Comparison of ENCODE assay signal across 28 cellular contexts in the genomic region with DNA sequence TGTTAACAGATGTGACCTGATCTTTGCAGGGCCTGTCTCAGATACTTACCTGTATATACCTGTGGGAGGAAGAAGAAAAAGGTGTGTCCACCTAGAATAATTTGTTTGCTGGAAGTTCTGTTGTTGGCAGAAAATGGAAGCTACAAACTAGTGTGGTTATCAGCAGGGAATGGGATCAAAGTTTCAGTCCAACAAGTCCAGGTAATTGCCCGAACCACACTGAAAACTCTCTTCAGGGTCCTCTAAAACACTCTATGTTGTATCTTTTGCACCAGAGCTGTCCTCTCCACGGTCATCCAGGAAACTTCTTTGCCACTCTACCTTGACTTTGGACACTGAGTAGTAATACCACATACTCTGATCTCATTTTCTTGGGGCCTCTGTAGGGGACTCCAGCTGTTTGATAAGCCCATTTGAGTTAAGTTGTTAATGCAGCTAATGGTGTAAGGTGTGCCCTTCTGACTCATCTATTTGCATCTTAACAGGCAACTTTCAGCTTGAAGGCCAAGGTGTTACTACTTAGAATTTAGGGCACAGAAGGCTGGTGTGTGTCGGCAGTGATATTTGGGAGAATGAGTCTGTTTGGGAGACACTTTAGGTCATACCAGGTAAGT. TPM values are rescaled to one million over a fixed set of nuclear protein-coding genes. Genes with fewer than 3 reads are reported as not detected.
A peak's percentile ranks its signal among the peaks of the same experiment; 100 is the strongest.
DNase-seq lines count a peak whose midpoint lies in the region; ATAC-seq, FAIRE-seq and TF ChIP-seq lines count a peak whose summit lies in the region.
"Had no signal": no experiment of that assay in that cellular context is flagged by ENCODE, and none has a peak within 500 bp of the region (broad histone marks: within the 10 kb centered on the region; RNA-seq: fewer than 3 reads in every experiment).

No MANE protein-coding gene starts in this region.

- no peak overlapping the region for H4K8ac ChIP-seq in mesenchymal stem cell (ENCODE audit: low read length)

- H3K9me3 ChIP-seq in Karpas-422 (ENCODE audit: low read length) (no peaks in the 10 kb centered on the region), duodenal mucosa (ENCODE audit: control insufficient read depth in 1 of 2, low read length in 2 of 2) (no peaks in the 10 kb centered on the region), mesenchymal stem cell (ENCODE audit: control insufficient read depth, low read length) (peaks cover 3% of the 10 kb centered on the region), psoas muscle (no peaks in the 10 kb centered on the region), body of pancreas (no peaks in the 10 kb centered on the region)
- H3K9me3 ChIP-seq: BLaER1, gastrocnemius medialis, lower lobe of right lung, sigmoid colon, testis had no signal

- H3K9ac ChIP-seq in Karpas-422 (ENCODE audit: low read length) = no peak overlapping the region
- peak overlapping the region; percentile 2 to 20 for H3K9ac ChIP-seq in duodenal mucosa (ENCODE audit: low read depth in 1 of 2, low read length in 2 of 2)
- H3K9ac ChIP-seq in mesenchymal stem cell (ENCODE audit: low read length) = no peak overlapping the region
- H3K9ac ChIP-seq: BLaER1 had no signal

- H2BK12ac ChIP-seq in mesenchymal stem cell (ENCODE audit: low read length in 2 of 2) = no peak overlapping the region

- H4K20me1 ChIP-seq in Karpas-422 (ENCODE audit: insufficient read depth, low read depth, low read length) = no peaks in the 10 kb centered on the region
- H4K20me1 ChIP-seq: BLaER1 had no signal

- no peak overlapping the region for H3K4ac ChIP-seq in mesenchymal stem cell (ENCODE audit: low read depth in 1 of 2, low read length in 2 of 2)

- H3K9me2 ChIP-seq in Karpas-422 (replicated peaks; ENCODE audit: insufficient read depth, low read length) = peaks cover 4% of the 10 kb centered on the region; the same call in 1 of the 2 replicates

- no peak overlapping the region for H3K23ac ChIP-seq in mesenchymal stem cell (ENCODE audit: low read length in 2 of 2)

- no peaks in the 10 kb centered on the region for H3K79me1 ChIP-seq in mesenchymal stem cell (replicated peaks; ENCODE audit: low read length, poor library complexity, severe bottlenecking)

- WGBS in mesenchymal stem cell = 58% methylated on average over 3 of the region's 3 CpGs
- 74 to 81% (median 81%) methylated on average over 3 of the region's 3 CpGs for WGBS in psoas muscle, 3 donors
- WGBS in body of pancreas, 2 donors = 56 to 71% methylated on average over 3 of the region's 3 CpGs

- H2BK120ac ChIP-seq in mesenchymal stem cell (ENCODE audit: low read depth, low read length) = no peak overlapping the region

- no peak for DNase-seq in GM12892 (ENCODE audit: insufficient read length)
- DNase-seq in Karpas-422 = no peak
- no peak for DNase-seq in mesenchymal stem cell
- no peak for DNase-seq in GM19239 (ENCODE audit: insufficient read length, low spot score)
- DNase-seq in psoas muscle = no peak
- no peak for DNase-seq in body of pancreas
- DNase-seq: ACHN; activated CD4-positive, alpha-beta T cell treated with anti-CD3 and anti-CD28 coated beads for 1 hour; activated CD8-positive, alpha-beta T cell treated with anti-CD3 and anti-CD28 coated beads for 36 hours; cortex of kidney; DMS153; endodermal cell; gastrocnemius medialis; GOT3; islet precursor cell; lower lobe of right lung; NCI-H2081; NCI-H226; NCI-H69; RPMI8226; sigmoid colon; stimulated activated naive CD4-positive, alpha-beta T cell; T-helper 17 cell; testis had no signal

- no peak overlapping the region for H4K91ac ChIP-seq in mesenchymal stem cell (ENCODE audit: low read length)

- H2BK15ac ChIP-seq in mesenchymal stem cell (ENCODE audit: low read depth, poor library complexity, severe bottlenecking) = no peak overlapping the region

- H3K4me1 ChIP-seq in Karpas-422 (ENCODE audit: low read length) (peaks cover 23% of the 10 kb centered on the region), duodenal mucosa (ENCODE audit: control insufficient read depth in 1 of 2, insufficient read depth in 2 of 2, low read length in 2 of 2) (peaks cover 35 to 42% of the 10 kb centered on the region in 2 donors), mesenchymal stem cell (ENCODE audit: control insufficient read depth, insufficient read depth, low read depth, low read length) (peaks cover 1% of the 10 kb centered on the region), psoas muscle (no peaks in the 10 kb centered on the region), body of pancreas (no peaks in the 10 kb centered on the region)
- H3K4me1 ChIP-seq: BLaER1, gastrocnemius medialis, lower lobe of right lung, sigmoid colon, testis had no signal

- peak overlapping the region; percentile 24 for H3K4me2 ChIP-seq in Karpas-422 (ENCODE audit: low read depth, low read length, poor library complexity, severe bottlenecking)
- H3K4me2 ChIP-seq in mesenchymal stem cell (ENCODE audit: low read length, poor library complexity, severe bottlenecking) = no peak overlapping the region
- H3K4me2 ChIP-seq: BLaER1 had no signal

- FAIRE-seq in GM12892 (lab: Jason Lieb, UNC) (peak; percentile 63), GM19239 (lab: Jason Lieb, UNC) (no peak)

- H3K27me3 ChIP-seq in Karpas-422 (ENCODE audit: low read length) = no peaks in the 10 kb centered on the region
- H3K27me3 ChIP-seq in duodenal mucosa (ENCODE audit: control insufficient read depth in 1 of 2, insufficient read depth in 2 of 2, low read length in 2 of 2) = no peaks in the 10 kb centered on the region
- peaks cover 0 to 5% of the 10 kb centered on the region in 2 experiments for H3K27me3 ChIP-seq in mesenchymal stem cell (ENCODE audit: control insufficient read depth in 1 of 2, insufficient read depth in 1 of 2, low read length in 2 of 2)
- H3K27me3 ChIP-seq in psoas muscle (ENCODE audit: insufficient read depth in 3 of 3, low read length in 2 of 3) = peaks cover 0 to 2% (median 0%) of the 10 kb centered on the region in 3 donors
- no peaks in the 10 kb centered on the region for H3K27me3 ChIP-seq in body of pancreas
- H3K27me3 ChIP-seq: BLaER1, gastrocnemius medialis, sigmoid colon, testis had no signal

- H3K79me2 ChIP-seq in Karpas-422 (ENCODE audit: low read length) = no peaks in the 10 kb centered on the region

- H3K27ac ChIP-seq in Karpas-422 (ENCODE audit: low read length) = no peak overlapping the region
- H3K27ac ChIP-seq in duodenal mucosa (ENCODE audit: low read depth, low read length) = no peak overlapping the region
- no peak overlapping the region for H3K27ac ChIP-seq in mesenchymal stem cell (ENCODE audit: low read length, poor library complexity, severe bottlenecking)
- no peak overlapping the region for H3K27ac ChIP-seq in psoas muscle
- H3K27ac ChIP-seq in body of pancreas = no peak overlapping the region
- H3K27ac ChIP-seq: BLaER1, gastrocnemius medialis, lower lobe of right lung, sigmoid colon, SK-N-MC, testis had no signal

- H2AK5ac ChIP-seq in mesenchymal stem cell (ENCODE audit: low read length, severe bottlenecking) = peak overlapping the region; percentile 37

- H3K14ac ChIP-seq in mesenchymal stem cell (ENCODE audit: low read length in 2 of 2) = no peak overlapping the region

- ATAC-seq in psoas muscle (no peak), body of pancreas (no peak), HG02981 (IDR thresholded peaks at IDR 0.05; ENCODE audit: unreplicated experiment) (no peak)
- ATAC-seq: activated CD8-positive, alpha-beta T cell treated with anti-CD3 and anti-CD28 coated beads for 36 hours; gastrocnemius medialis; lower lobe of right lung; T-helper 17 cell had no signal

- H3K4me3 ChIP-seq in Karpas-422 (ENCODE audit: low read length) (no peak overlapping the region), duodenal mucosa (ENCODE audit: low read depth in 1 of 2, low read length in 2 of 2) (peak overlapping the region in 1 of 2 donors; percentile 9), mesenchymal stem cell (ENCODE audit: insufficient read depth in 1 of 2, low read depth in 1 of 2, low read length in 2 of 2) (no peak overlapping the region), psoas muscle (no peak overlapping the region), body of pancreas (no peak overlapping the region)
- H3K4me3 ChIP-seq: BLaER1, gastrocnemius medialis, lower lobe of right lung, sigmoid colon, SK-N-MC, testis had no signal

- TF ChIP-seq POLR2A in GM12892 (IDR thresholded peaks at IDR 0.05; ENCODE audit: low read depth, low read length) = no peak
- no peak for TF ChIP-seq POLR2A in body of pancreas (IDR thresholded peaks at IDR 0.05)

- TF ChIP-seq CTCF in psoas muscle (IDR thresholded peaks at IDR 0.05) = no peak
- no peak for TF ChIP-seq CTCF in body of pancreas (IDR thresholded peaks at IDR 0.05)

- H3K18ac ChIP-seq in mesenchymal stem cell (ENCODE audit: low read depth in 1 of 2, low read length in 2 of 2) = no peak overlapping the region

- no peak overlapping the region for H2BK5ac ChIP-seq in mesenchymal stem cell (ENCODE audit: low read depth, low read length, poor library complexity, severe bottlenecking)

- no peaks in the 10 kb centered on the region for H3K36me3 ChIP-seq in Karpas-422 (ENCODE audit: insufficient read depth, low read length)
- no peaks in the 10 kb centered on the region for H3K36me3 ChIP-seq in duodenal mucosa (ENCODE audit: control insufficient read depth in 1 of 2, insufficient read depth in 2 of 2, low read length in 2 of 2)
- no peaks in the 10 kb centered on the region for H3K36me3 ChIP-seq in mesenchymal stem cell (ENCODE audit: control insufficient read depth in 1 of 2, insufficient read depth in 2 of 2, low read depth in 1 of 2, low read length in 2 of 2)
- no peaks in the 10 kb centered on the region for H3K36me3 ChIP-seq in psoas muscle (ENCODE audit: insufficient read depth in 1 of 2, low read depth in 1 of 2)
- H3K36me3 ChIP-seq in body of pancreas (replicated peaks in 1 of 2; ENCODE audit: insufficient read depth in 1 of 2, low read depth in 2 of 2) = no peaks in the 10 kb centered on the region
- H3K36me3 ChIP-seq: BLaER1, gastrocnemius medialis, lower lobe of right lung, sigmoid colon had no signal

- intact Hi-C loops in psoas muscle (cut with DNase I) = no loop called here
- intact Hi-C loops in body of pancreas (cut with DNase I) = no loop called here

- no peak overlapping the region; the same call in 1 of the 2 replicates for H2AFZ ChIP-seq in Karpas-422 (ENCODE audit: low read length)
- H2AFZ ChIP-seq in mesenchymal stem cell (ENCODE audit: low read depth, low read length) = no peak overlapping the region

RNA-seq across cellular contexts. Expression of a gene that starts 38.7 kb away (rescaled TPM):
- polyA plus RNA-seq in GM12892 (2012; ENCODE audit: missing spikeins) = 20.6 TPM
- 18.9 and 39.4 TPM in 2 replicates for total RNA-seq in Karpas-422 (2014; rRNA removed; shearing (Covaris generic); ENCODE audit: low replicate concordance)
- 12.0 TPM for polyA plus RNA-seq in mesenchymal stem cell (2013, experiment 1 of 2)
- 11.8 TPM for polyA plus RNA-seq in mesenchymal stem cell (2013, experiment 2 of 2)
- total RNA-seq in psoas muscle (10 to 100 TPM; 22.8 to 36.6 (median 28.7) TPM), body of pancreas (1 to 10 TPM; 5.6 to 7.3 TPM)
- polyA plus RNA-seq in psoas muscle = 10 to 100 TPM; 23.8 to 29.6 (median 28.3) TPM

Comparison
In these comparisons a context has a peak if more than half of its experiments do, and no peak if none do; other contexts are left out.
1. H3K9ac ChIP-seq: peak in duodenal mucosa (2 of 2); none in Karpas-422 (single experiment) and mesenchymal stem cell (single experiment).